34 cellular contexts compared by ENCODE assay signal in the genomic region with DNA sequence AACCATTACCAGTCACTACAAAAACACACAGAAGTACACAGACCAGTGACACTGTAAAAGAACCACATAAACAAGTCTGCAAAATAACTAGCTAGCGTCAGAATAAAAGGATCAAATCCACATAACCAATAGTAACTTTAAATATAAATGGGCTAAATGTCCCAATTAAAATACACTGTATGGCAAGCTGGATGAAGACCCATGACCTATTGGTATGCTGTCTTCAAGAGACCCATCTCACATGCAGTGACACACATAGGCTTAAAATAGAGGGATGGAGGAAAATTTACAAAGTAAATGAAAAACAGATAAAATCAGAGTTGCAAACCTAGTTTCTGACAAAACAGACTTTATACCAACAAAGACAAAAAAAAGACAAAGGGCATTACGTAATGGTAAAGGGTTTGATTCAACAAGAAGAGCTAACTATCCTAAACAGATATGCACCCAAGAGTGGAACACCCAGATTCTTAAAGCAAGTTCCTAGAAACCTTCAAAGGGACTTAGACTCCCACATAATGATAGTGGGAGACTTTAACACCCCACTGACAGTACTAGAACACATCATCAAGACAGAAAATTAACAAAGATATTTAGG.
"Had no signal": no experiment of that assay in that cellular context is flagged by ENCODE, and none has a peak within 500 bp of the region (broad histone marks: within the 10 kb centered on the region; RNA-seq: fewer than 3 reads in every experiment).

No MANE protein-coding gene starts in this region.

- H3K27ac ChIP-seq: adrenal gland, ascending aorta, body of pancreas, brain microvascular endothelial cell, breast epithelium, cardiac muscle cell had no signal

- H3K4me1 ChIP-seq: adrenal gland, ascending aorta, body of pancreas, breast epithelium had no signal

- H3K36me3 ChIP-seq: adrenal gland, ascending aorta, brain microvascular endothelial cell, breast epithelium, cardiac muscle cell had no signal

- DNase-seq: activated effector memory CD4-positive, alpha-beta T cell treated with anti-CD3 and anti-CD28 coated beads, Interleukin-2, amount 50 U/mL, for 16 hours; activated effector memory CD4-positive, alpha-beta T cell treated with Interleukin-2 at 50 U/mL for 16 hours; activated gamma-delta T cell; activated gamma-delta T cell treated with Interleukin-2 at 50 U/mL for 16 hours; activated naive CD4-positive, alpha-beta T cell; activated naive CD4-positive, alpha-beta T cell treated with anti-CD3 and anti-CD28 coated beads for 36 hours; activated naive CD4-positive, alpha-beta T cell treated with anti-CD3 and anti-CD28 coated beads, Interleukin-2, amount 10 ng/mL, durations not matched to agents 7 days and 5 days; activated naive CD4-positive, alpha-beta T cell treated with anti-CD3 and anti-CD28 coated beads, Interleukin-2, amount 50 U/mL, for 16 hours; activated naive CD4-positive, alpha-beta T cell treated with Interleukin-2 at 50 U/mL for 16 hours; activated naive CD8-positive, alpha-beta T cell treated with anti-CD3 and anti-CD28 coated beads for 36 hours; activated naive CD8-positive, alpha-beta T cell treated with anti-CD3 and anti-CD28 coated beads, Interleukin-2, amount 10 ng/mL, durations not matched to agents 7 days and 5 days; activated naive CD8-positive, alpha-beta T cell treated with anti-CD3 and anti-CD28 coated beads, Interleukin-2, amount 50 U/mL, for 24 hours; activated T-cell treated with anti-CD3 and anti-CD28 coated beads, Interleukin-2, amount 50 U/mL, for 1 hour; activated T-cell treated with anti-CD3 and anti-CD28 coated beads, Interleukin-2, amount 50 U/mL, for 24 hours; activated T-cell treated with anti-CD3 and anti-CD28 coated beads, Interleukin-2, amount 50 U/mL, for 4 hours; activated T-cell treated with anti-CD3 and anti-CD28 coated beads, Interleukin-2, amount 50 U/mL, for 48 hours; activated T-cell treated with anti-CD3 and anti-CD28 coated beads, Interleukin-2, amount 50 U/mL, for 72 hours; adrenal gland; amniotic stem cell; amygdala; anterior cingulate cortex; aorta; body of pancreas; brain microvascular endothelial cell; caudate nucleus; central memory CD4-positive, alpha-beta T cell; cerebellar nuclear complex had no signal

- ATAC-seq: activated naive CD4-positive, alpha-beta T cell treated with anti-CD3 and anti-CD28 coated beads, Interleukin-2, amount 50 U/mL, for 72 hours; activated naive CD8-positive, alpha-beta T cell treated with anti-CD3 and anti-CD28 coated beads, Interleukin-2, amount 50 U/mL, for 24 hours; activated T-cell treated with anti-CD3 and anti-CD28 coated beads, Interleukin-2, amount 50 U/mL, for 4 hours; activated T-cell treated with anti-CD3 and anti-CD28 coated beads, Interleukin-2, amount 50 U/mL, for 72 hours; activated T-helper 17 cell treated with anti-CD3 and anti-CD28 coated beads, Interleukin-2, amount 50 U/mL, for 72 hours; body of pancreas had no signal

- H3K9me3 ChIP-seq: adrenal gland, ascending aorta had no signal

- H3K4me3 ChIP-seq: adrenal gland, ascending aorta, body of pancreas, breast epithelium, cardiac muscle cell had no signal

- FAIRE-seq: astrocyte, bronchial epithelial cell had no signal

- H3K27me3 ChIP-seq: adrenal gland, ascending aorta, body of pancreas, brain microvascular endothelial cell, breast epithelium had no signal
